Comparison of ENCODE assay signal across 1 cellular context in the genomic region with DNA sequence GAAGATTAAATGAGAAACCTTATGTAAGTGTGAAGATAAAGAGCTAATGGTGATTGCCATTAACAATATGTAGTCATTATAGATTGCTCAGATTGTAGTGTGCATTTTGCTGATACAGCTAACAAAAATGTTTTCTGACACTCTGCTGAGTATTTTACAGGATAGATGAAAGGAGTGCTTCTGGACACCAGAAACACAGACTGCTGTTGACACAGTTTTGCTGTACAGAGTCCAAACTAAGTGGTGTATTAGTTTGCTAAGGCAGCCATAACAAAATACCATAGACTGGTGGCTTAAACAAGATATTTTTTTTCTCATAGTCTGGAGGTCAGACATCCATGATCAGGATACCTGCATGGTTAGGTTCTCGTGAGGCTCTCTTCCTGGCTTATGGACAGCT.
TF ChIP-seq lines count a peak whose summit lies in the region.

No MANE protein-coding gene starts in this region.

TF ChIP-seq in HepG2, 621 proteins besides CTCF, POLR2A, EP300 and RAD21 (continued from another document and continues in another):
- TF ChIP-seq, protein P1, sequence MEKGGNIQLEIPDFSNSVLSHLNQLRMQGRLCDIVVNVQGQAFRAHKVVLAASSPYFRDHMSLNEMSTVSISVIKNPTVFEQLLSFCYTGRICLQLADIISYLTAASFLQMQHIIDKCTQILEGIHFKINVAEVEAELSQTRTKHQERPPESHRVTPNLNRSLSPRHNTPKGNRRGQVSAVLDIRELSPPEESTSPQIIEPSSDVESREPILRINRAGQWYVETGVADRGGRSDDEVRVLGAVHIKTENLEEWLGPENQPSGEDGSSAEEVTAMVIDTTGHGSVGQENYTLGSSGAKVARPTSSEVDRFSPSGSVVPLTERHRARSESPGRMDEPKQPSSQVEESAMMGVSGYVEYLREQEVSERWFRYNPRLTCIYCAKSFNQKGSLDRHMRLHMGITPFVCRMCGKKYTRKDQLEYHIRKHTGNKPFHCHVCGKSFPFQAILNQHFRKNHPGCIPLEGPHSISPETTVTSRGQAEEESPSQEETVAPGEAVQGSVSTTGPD (CRISPR knock-in tag; IDR thresholded peaks at IDR 0.05), result peak; percentile 19; the same call in 1 of the 2 replicates
- TF ChIP-seq ZNF292 (CRISPR knock-in tag; IDR thresholded peaks at IDR 0.05; ENCODE audit: borderline replicate concordance, low read depth), result 0 out of 2 replicates have a peak, but pooled peaks have one; percentile 44
- TF ChIP-seq, protein P2, sequence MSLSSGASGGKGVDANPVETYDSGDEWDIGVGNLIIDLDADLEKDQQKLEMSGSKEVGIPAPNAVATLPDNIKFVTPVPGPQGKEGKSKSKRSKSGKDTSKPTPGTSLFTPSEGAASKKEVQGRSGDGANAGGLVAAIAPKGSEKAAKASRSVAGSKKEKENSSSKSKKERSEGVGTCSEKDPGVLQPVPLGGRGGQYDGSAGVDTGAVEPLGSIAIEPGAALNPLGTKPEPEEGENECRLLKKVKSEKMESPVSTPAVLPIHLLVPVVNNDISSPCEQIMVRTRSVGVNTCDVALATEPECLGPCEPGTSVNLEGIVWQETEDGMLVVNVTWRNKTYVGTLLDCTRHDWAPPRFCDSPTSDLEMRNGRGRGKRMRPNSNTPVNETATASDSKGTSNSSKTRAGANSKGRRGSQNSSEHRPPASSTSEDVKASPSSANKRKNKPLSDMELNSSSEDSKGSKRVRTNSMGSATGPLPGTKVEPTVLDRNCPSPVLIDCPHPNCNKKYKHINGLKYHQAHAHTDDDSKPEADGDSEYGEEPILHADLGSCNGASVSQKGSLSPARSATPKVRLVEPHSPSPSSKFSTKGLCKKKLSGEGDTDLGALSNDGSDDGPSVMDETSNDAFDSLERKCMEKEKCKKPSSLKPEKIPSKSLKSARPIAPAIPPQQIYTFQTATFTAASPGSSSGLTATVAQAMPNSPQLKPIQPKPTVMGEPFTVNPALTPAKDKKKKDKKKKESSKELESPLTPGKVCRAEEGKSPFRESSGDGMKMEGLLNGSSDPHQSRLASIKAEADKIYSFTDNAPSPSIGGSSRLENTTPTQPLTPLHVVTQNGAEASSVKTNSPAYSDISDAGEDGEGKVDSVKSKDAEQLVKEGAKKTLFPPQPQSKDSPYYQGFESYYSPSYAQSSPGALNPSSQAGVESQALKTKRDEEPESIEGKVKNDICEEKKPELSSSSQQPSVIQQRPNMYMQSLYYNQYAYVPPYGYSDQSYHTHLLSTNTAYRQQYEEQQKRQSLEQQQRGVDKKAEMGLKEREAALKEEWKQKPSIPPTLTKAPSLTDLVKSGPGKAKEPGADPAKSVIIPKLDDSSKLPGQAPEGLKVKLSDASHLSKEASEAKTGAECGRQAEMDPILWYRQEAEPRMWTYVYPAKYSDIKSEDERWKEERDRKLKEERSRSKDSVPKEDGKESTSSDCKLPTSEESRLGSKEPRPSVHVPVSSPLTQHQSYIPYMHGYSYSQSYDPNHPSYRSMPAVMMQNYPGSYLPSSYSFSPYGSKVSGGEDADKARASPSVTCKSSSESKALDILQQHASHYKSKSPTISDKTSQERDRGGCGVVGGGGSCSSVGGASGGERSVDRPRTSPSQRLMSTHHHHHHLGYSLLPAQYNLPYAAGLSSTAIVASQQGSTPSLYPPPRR (CRISPR knock-in tag; IDR thresholded peaks at IDR 0.05; ENCODE audit: borderline replicate concordance), result peak; percentile 21; the same call in 1 of the 2 replicates
- TF ChIP-seq, protein P3, sequence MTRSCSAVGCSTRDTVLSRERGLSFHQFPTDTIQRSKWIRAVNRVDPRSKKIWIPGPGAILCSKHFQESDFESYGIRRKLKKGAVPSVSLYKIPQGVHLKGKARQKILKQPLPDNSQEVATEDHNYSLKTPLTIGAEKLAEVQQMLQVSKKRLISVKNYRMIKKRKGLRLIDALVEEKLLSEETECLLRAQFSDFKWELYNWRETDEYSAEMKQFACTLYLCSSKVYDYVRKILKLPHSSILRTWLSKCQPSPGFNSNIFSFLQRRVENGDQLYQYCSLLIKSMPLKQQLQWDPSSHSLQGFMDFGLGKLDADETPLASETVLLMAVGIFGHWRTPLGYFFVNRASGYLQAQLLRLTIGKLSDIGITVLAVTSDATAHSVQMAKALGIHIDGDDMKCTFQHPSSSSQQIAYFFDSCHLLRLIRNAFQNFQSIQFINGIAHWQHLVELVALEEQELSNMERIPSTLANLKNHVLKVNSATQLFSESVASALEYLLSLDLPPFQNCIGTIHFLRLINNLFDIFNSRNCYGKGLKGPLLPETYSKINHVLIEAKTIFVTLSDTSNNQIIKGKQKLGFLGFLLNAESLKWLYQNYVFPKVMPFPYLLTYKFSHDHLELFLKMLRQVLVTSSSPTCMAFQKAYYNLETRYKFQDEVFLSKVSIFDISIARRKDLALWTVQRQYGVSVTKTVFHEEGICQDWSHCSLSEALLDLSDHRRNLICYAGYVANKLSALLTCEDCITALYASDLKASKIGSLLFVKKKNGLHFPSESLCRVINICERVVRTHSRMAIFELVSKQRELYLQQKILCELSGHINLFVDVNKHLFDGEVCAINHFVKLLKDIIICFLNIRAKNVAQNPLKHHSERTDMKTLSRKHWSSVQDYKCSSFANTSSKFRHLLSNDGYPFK (CRISPR knock-in tag; IDR thresholded peaks at IDR 0.05; ENCODE audit: borderline replicate concordance), result no peak
- TF ChIP-seq ZNF589 (CRISPR knock-in tag; conservative IDR thresholded peaks at IDR 0.05), result no peak
- TF ChIP-seq TBL1XR1 (IDR thresholded peaks at IDR 0.05; ENCODE audit: borderline replicate concordance, low read length, partially characterized antibody), result peak; percentile 68
- TF ChIP-seq RARA (CRISPR knock-in tag; IDR thresholded peaks at IDR 0.05), result peak; percentile 58; the same call in 1 of the 2 replicates
- no peak for TF ChIP-seq ZNF703 (CRISPR knock-in tag; IDR thresholded peaks at IDR 0.05; ENCODE audit: borderline replicate concordance)
- TF ChIP-seq SAP130 (CRISPR knock-in tag; IDR thresholded peaks at IDR 0.05; ENCODE audit: low read depth), result peak; percentile 90
- no peak for TF ChIP-seq CEBPB (IDR thresholded peaks at IDR 0.05; ENCODE audit: borderline replicate concordance, low read depth, low read length)
- no peak for TF ChIP-seq MATR3 (CRISPR knock-in tag; IDR thresholded peaks at IDR 0.05)
- TF ChIP-seq HNF4A (CRISPR knock-in tag; IDR thresholded peaks at IDR 0.05), result peak; percentile 89
- TF ChIP-seq ZNF501 (CRISPR knock-in tag; IDR thresholded peaks at IDR 0.05), result no peak
- TF ChIP-seq THAP11 (CRISPR knock-in tag; IDR thresholded peaks at IDR 0.05), result no peak; the same call in 1 of the 2 replicates
- no peak for TF ChIP-seq KDM3A (CRISPR knock-in tag; IDR thresholded peaks at IDR 0.05; ENCODE audit: low read depth)
- TF ChIP-seq NRL (CRISPR knock-in tag; IDR thresholded peaks at IDR 0.05; ENCODE audit: borderline replicate concordance), result no peak
- peak; percentile 42; the same call in 1 of the 2 replicates for TF ChIP-seq KDM6A (CRISPR knock-in tag; IDR thresholded peaks at IDR 0.05; ENCODE audit: low read depth)
- no peak for TF ChIP-seq SIN3B (IDR thresholded peaks at IDR 0.05; ENCODE audit: low read length)
- no peak for TF ChIP-seq KLF9 (CRISPR knock-in tag; IDR thresholded peaks at IDR 0.05; ENCODE audit: low read depth)
- TF ChIP-seq, protein P4, sequence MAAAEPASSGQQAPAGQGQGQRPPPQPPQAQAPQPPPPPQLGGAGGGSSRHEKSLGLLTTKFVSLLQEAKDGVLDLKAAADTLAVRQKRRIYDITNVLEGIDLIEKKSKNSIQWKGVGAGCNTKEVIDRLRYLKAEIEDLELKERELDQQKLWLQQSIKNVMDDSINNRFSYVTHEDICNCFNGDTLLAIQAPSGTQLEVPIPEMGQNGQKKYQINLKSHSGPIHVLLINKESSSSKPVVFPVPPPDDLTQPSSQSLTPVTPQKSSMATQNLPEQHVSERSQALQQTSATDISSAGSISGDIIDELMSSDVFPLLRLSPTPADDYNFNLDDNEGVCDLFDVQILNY (CRISPR knock-in tag; conservative IDR thresholded peaks at IDR 0.05), result no peak
- no peak for TF ChIP-seq MEIS2 (CRISPR knock-in tag; IDR thresholded peaks at IDR 0.05)
- TF ChIP-seq ATF1 (CRISPR knock-in tag; IDR thresholded peaks at IDR 0.05), result no peak
- TF ChIP-seq IRF2 (CRISPR knock-in tag; IDR thresholded peaks at IDR 0.05), result 0 out of 2 replicates have a peak, but pooled peaks have one; percentile 55
- TF ChIP-seq, protein P5, sequence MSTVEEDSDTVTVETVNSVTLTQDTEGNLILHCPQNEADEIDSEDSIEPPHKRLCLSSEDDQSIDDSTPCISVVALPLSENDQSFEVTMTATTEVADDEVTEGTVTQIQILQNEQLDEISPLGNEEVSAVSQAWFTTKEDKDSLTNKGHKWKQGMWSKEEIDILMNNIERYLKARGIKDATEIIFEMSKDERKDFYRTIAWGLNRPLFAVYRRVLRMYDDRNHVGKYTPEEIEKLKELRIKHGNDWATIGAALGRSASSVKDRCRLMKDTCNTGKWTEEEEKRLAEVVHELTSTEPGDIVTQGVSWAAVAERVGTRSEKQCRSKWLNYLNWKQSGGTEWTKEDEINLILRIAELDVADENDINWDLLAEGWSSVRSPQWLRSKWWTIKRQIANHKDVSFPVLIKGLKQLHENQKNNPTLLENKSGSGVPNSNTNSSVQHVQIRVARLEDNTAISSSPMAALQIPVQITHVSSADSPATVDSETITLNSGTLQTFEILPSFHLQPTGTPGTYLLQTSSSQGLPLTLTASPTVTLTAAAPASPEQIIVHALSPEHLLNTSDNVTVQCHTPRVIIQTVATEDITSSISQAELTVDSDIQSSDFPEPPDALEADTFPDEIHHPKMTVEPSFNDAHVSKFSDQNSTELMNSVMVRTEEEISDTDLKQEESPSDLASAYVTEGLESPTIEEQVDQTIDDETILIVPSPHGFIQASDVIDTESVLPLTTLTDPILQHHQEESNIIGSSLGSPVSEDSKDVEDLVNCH (CRISPR knock-in tag; IDR thresholded peaks at IDR 0.05), result no peak
- no peak for TF ChIP-seq NR2F2 (IDR thresholded peaks at IDR 0.05; ENCODE audit: borderline replicate concordance, low read depth)
- no peak for TF ChIP-seq ZNF773 (CRISPR knock-in tag; IDR thresholded peaks at IDR 0.05; ENCODE audit: borderline replicate concordance)
- TF ChIP-seq RCOR2 (CRISPR knock-in tag; IDR thresholded peaks at IDR 0.05), result peak; percentile 44; the same call in 1 of the 2 replicates
- TF ChIP-seq, protein P6, sequence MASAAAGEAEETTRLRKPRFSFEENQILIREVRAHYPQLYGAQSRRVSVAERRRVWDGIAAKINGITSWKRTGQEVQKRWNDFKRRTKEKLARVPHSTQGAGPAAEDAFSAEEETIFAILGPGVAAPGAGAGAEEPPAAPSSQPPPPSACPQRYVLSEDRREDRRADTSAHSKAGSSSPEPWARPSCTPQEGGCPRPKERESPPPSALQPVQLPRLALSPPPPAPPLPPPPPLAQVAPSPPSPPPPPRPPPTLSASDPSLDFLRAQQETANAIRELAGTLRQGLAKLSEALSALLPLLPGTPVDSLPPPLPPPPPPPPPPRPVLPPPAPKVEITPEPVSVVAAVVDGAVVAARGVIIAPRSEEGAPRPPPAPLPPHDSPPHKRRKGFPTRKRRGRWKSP (CRISPR knock-in tag; IDR thresholded peaks at IDR 0.05), result no peak
- TF ChIP-seq, protein P7, sequence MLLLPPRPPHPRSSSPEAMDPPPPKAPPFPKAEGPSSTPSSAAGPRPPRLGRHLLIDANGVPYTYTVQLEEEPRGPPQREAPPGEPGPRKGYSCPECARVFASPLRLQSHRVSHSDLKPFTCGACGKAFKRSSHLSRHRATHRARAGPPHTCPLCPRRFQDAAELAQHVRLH (CRISPR knock-in tag; IDR thresholded peaks at IDR 0.05; ENCODE audit: borderline replicate concordance, low read depth), result no peak
- TF ChIP-seq, protein P8, sequence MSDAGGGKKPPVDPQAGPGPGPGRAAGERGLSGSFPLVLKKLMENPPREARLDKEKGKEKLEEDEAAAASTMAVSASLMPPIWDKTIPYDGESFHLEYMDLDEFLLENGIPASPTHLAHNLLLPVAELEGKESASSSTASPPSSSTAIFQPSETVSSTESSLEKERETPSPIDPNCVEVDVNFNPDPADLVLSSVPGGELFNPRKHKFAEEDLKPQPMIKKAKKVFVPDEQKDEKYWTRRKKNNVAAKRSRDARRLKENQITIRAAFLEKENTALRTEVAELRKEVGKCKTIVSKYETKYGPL (CRISPR knock-in tag; IDR thresholded peaks at IDR 0.05), result no peak
- no peak for TF ChIP-seq NFE2 (CRISPR knock-in tag; IDR thresholded peaks at IDR 0.05)
- TF ChIP-seq, protein P9, sequence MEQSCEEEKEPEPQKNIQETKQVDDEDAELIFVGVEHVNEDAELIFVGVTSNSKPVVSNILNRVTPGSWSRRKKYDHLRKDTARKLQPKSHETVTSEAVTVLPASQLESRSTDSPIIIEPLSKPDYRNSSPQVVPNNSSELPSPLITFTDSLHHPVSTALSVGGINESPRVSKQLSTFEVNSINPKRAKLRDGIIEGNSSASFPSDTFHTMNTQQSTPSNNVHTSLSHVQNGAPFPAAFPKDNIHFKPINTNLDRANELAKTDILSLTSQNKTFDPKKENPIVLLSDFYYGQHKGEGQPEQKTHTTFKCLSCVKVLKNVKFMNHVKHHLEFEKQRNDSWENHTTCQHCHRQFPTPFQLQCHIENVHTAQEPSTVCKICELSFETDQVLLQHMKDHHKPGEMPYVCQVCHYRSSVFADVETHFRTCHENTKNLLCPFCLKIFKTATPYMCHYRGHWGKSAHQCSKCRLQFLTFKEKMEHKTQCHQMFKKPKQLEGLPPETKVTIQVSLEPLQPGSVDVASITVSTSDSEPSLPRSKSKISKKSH (CRISPR knock-in tag; IDR thresholded peaks at IDR 0.05; ENCODE audit: borderline replicate concordance), result no peak
- TF ChIP-seq SOX13 (IDR thresholded peaks at IDR 0.05), result no peak
- peak in 1 of 2 experiments; percentile 73; a peak in 2 of 4 replicates for TF ChIP-seq SOX13 (CRISPR knock-in tag; conservative IDR thresholded peaks at IDR 0.05 in 1 of 2, IDR thresholded peaks at IDR 0.05 in 1 of 2)
- TF ChIP-seq ZNF879 (CRISPR knock-in tag; IDR thresholded peaks at IDR 0.05), result no peak
- TF ChIP-seq ASH2L (IDR thresholded peaks at IDR 0.05; ENCODE audit: insufficient read length, low read depth, low read length), result peak; percentile 64
- TF ChIP-seq, protein P10, sequence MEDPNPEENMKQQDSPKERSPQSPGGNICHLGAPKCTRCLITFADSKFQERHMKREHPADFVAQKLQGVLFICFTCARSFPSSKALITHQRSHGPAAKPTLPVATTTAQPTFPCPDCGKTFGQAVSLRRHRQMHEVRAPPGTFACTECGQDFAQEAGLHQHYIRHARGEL (CRISPR knock-in tag; IDR thresholded peaks at IDR 0.05), result no peak
- TF ChIP-seq, protein P11, sequence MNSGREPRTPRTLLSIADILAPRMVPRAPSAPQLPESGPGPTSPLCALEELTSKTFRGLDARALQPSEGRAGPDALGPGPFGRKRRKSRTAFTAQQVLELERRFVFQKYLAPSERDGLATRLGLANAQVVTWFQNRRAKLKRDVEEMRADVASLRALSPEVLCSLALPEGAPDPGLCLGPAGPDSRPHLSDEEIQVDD (CRISPR knock-in tag; IDR thresholded peaks at IDR 0.05; ENCODE audit: borderline replicate concordance), result no peak
- no peak for TF ChIP-seq ZNF772 (CRISPR knock-in tag; IDR thresholded peaks at IDR 0.05)
- TF ChIP-seq, protein P12, sequence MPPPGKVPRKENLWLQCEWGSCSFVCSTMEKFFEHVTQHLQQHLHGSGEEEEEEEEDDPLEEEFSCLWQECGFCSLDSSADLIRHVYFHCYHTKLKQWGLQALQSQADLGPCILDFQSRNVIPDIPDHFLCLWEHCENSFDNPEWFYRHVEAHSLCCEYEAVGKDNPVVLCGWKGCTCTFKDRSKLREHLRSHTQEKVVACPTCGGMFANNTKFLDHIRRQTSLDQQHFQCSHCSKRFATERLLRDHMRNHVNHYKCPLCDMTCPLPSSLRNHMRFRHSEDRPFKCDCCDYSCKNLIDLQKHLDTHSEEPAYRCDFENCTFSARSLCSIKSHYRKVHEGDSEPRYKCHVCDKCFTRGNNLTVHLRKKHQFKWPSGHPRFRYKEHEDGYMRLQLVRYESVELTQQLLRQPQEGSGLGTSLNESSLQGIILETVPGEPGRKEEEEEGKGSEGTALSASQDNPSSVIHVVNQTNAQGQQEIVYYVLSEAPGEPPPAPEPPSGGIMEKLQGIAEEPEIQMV (CRISPR knock-in tag; IDR thresholded peaks at IDR 0.05; ENCODE audit: low read depth), result no peak
